ENCODE assay signal across 1 cellular context in genomic region chr2:191051825-191052778, GRCh38.
TF ChIP-seq lines count a peak whose summit lies in the region.

No MANE protein-coding gene starts in this region.

TF ChIP-seq in HepG2, 621 proteins besides CTCF, POLR2A, EP300 and RAD21 (continued from another document):
- TF ChIP-seq, protein P1, sequence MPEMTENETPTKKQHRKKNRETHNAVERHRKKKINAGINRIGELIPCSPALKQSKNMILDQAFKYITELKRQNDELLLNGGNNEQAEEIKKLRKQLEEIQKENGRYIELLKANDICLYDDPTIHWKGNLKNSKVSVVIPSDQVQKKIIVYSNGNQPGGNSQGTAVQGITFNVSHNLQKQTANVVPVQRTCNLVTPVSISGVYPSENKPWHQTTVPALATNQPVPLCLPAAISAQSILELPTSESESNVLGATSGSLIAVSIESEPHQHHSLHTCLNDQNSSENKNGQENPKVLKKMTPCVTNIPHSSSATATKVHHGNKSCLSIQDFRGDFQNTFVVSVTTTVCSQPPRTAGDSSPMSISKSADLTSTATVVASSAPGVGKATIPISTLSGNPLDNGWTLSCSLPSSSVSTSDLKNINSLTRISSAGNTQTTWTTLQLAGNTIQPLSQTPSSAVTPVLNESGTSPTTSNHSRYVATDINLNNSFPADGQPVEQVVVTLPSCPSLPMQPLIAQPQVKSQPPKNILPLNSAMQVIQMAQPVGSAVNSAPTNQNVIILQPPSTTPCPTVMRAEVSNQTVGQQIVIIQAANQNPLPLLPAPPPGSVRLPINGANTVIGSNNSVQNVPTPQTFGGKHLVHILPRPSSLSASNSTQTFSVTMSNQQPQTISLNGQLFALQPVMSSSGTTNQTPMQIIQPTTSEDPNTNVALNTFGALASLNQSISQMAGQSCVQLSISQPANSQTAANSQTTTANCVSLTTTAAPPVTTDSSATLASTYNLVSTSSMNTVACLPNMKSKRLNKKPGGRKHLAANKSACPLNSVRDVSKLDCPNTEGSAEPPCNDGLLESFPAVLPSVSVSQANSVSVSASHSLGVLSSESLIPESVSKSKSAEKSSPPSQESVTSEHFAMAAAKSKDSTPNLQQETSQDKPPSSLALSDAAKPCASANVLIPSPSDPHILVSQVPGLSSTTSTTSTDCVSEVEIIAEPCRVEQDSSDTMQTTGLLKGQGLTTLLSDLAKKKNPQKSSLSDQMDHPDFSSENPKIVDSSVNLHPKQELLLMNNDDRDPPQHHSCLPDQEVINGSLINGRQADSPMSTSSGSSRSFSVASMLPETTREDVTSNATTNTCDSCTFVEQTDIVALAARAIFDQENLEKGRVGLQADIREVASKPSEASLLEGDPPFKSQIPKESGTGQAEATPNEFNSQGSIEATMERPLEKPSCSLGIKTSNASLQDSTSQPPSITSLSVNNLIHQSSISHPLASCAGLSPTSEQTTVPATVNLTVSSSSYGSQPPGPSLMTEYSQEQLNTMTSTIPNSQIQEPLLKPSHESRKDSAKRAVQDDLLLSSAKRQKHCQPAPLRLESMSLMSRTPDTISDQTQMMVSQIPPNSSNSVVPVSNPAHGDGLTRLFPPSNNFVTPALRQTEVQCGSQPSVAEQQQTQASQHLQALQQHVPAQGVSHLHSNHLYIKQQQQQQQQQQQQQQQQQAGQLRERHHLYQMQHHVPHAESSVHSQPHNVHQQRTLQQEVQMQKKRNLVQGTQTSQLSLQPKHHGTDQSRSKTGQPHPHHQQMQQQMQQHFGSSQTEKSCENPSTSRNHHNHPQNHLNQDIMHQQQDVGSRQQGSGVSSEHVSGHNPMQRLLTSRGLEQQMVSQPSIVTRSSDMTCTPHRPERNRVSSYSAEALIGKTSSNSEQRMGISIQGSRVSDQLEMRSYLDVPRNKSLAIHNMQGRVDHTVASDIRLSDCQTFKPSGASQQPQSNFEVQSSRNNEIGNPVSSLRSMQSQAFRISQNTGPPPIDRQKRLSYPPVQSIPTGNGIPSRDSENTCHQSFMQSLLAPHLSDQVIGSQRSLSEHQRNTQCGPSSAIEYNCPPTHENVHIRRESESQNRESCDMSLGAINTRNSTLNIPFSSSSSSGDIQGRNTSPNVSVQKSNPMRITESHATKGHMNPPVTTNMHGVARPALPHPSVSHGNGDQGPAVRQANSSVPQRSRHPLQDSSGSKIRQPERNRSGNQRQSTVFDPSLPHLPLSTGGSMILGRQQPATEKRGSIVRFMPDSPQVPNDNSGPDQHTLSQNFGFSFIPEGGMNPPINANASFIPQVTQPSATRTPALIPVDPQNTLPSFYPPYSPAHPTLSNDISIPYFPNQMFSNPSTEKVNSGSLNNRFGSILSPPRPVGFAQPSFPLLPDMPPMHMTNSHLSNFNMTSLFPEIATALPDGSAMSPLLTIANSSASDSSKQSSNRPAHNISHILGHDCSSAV (CRISPR knock-in tag; IDR thresholded peaks at IDR 0.05; ENCODE audit: borderline replicate concordance) = no peak
- no peak for TF ChIP-seq U2AF1 (optimal IDR thresholded peaks at IDR 0.05; ENCODE audit: low read depth, low read length)
- TF ChIP-seq STAG1 (CRISPR knock-in tag; IDR thresholded peaks at IDR 0.05) = peak; percentile 67
- no peak for TF ChIP-seq ZNF570 (CRISPR knock-in tag; IDR thresholded peaks at IDR 0.05; ENCODE audit: borderline replicate concordance)
- TF ChIP-seq ZNF652 (CRISPR knock-in tag; IDR thresholded peaks at IDR 0.05; ENCODE audit: borderline replicate concordance, low read depth) = peak; percentile 84; the same call in 1 of the 2 replicates
- peak; percentile 43; the same call in 1 of the 2 replicates for TF ChIP-seq SMC3 (IDR thresholded peaks at IDR 0.05; ENCODE audit: low read length)
- no peak for TF ChIP-seq SIN3B (IDR thresholded peaks at IDR 0.05; ENCODE audit: low read length)
- no peak for TF ChIP-seq REPIN1 (CRISPR knock-in tag; IDR thresholded peaks at IDR 0.05; ENCODE audit: borderline replicate concordance, low read depth)
- no peak for TF ChIP-seq PAXIP1 (CRISPR knock-in tag; conservative IDR thresholded peaks at IDR 0.05)
- 0 out of 2 replicates have a peak, but pooled peaks have one; percentile 25 for TF ChIP-seq TGIF2 (CRISPR knock-in tag; IDR thresholded peaks at IDR 0.05)
- TF ChIP-seq, protein P2, sequence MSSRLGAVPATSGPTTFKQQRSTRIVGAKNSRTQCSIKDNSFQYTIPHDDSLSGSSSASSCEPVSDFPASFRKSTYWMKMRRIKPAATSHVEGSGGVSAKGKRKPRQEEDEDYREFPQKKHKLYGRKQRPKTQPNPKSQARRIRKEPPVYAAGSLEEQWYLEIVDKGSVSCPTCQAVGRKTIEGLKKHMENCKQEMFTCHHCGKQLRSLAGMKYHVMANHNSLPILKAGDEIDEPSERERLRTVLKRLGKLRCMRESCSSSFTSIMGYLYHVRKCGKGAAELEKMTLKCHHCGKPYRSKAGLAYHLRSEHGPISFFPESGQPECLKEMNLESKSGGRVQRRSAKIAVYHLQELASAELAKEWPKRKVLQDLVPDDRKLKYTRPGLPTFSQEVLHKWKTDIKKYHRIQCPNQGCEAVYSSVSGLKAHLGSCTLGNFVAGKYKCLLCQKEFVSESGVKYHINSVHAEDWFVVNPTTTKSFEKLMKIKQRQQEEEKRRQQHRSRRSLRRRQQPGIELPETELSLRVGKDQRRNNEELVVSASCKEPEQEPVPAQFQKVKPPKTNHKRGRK (CRISPR knock-in tag; IDR thresholded peaks at IDR 0.05) = peak; percentile 71; the same call in 1 of the 2 replicates
TF ChIP-seq in HepG2: peak in this region for 7.
